In genomic region chr13:49627831-49628652, GRCh38 we compare ENCODE assay signal across 8 cellular contexts. TPM values are rescaled to one million over a fixed set of nuclear protein-coding genes. Genes with fewer than 3 reads are reported as not detected.
DNase-seq lines count a peak whose midpoint lies in the region; ATAC-seq and TF ChIP-seq lines count a peak whose summit lies in the region.

Gene ARL11, plus strand, starts transcription at chr13:49628507. Its CDS starts 1,941 bp downstream, at chr13:49630448.

- TF ChIP-seq CTCF in CD8-positive, alpha-beta T cell (IDR thresholded peaks at IDR 0.05) = no peak
- TF ChIP-seq CTCF in ovary (IDR thresholded peaks at IDR 0.05) = no peak

- peak; percentile 13 to 72 (median 35) for DNase-seq in CD8-positive, alpha-beta T cell
- peak; percentile 73 for DNase-seq in activated CD4-positive, alpha-beta T cell treated with anti-CD3 and anti-CD28 coated beads for 48 hours
- DNase-seq in trophoblast cell = peak; percentile 86 to 91
- DNase-seq in ovary = no peak
- DNase-seq in NCI-H446 treated with DMSO at 0.1 percent for 48 hours (lab: John Stamatoyannopoulos, UW) = no peak

- CTCF ChIA-PET in CD8-positive, alpha-beta T cell (lab: Charles Lee) = interaction anchor here (0.6 to 1.3 kb wide), 3 partner anchors 13 to 1461 kb away, joined by 3 to 4 read pairs (median 3); no protein-coding TSS in a partner anchor

- no peak within 1 kb of the TSS for H3K14ac ChIP-seq in trophoblast cell (ENCODE audit: low read length)

- H3K9ac ChIP-seq in HUES48 (ENCODE audit: low read depth, low read length) = no peak within 1 kb of the TSS
- no peak within 1 kb of the TSS for H3K9ac ChIP-seq in trophoblast cell (ENCODE audit: low read length)

- H2BK120ac ChIP-seq in trophoblast cell (ENCODE audit: insufficient read depth, low read length, poor library complexity) = peak within 1 kb of the TSS; percentile 16

- H3K4ac ChIP-seq in trophoblast cell (ENCODE audit: low read depth, low read length) = no peak within 1 kb of the TSS

- H2AK5ac ChIP-seq in trophoblast cell (ENCODE audit: low read length) = no peak within 1 kb of the TSS

- no peak within 1 kb of the TSS for H3K18ac ChIP-seq in trophoblast cell (ENCODE audit: low read length)

- H3K27me3 Mint-ChIP-seq in CD8-positive, alpha-beta T cell (ENCODE audit: low read depth) = no peaks in the 10 kb centered on the region

- ATAC-seq in CD8-positive, alpha-beta T cell = peak; percentile 86
- ATAC-seq in GM21390 (IDR thresholded peaks at IDR 0.05; ENCODE audit: unreplicated experiment) = peak; percentile 94

- peak within 1 kb of the TSS; percentile 9 for H4K91ac ChIP-seq in trophoblast cell (ENCODE audit: low read depth, low read length)

- POLR2A ChIA-PET in CD8-positive, alpha-beta T cell (lab: Charles Lee) = no interaction called here

- no peak for TF ChIP-seq POLR2A in ovary (IDR thresholded peaks at IDR 0.05)

- no peaks in the 10 kb centered on the region for H3K9me3 Mint-ChIP-seq in CD8-positive, alpha-beta T cell

- whole genome bisulfite sequencing in esophagus, 2 donors = 41 to 42% methylated on average over 17 of the region's 17 CpGs
- WGBS in trophoblast cell (ENCODE audit: extremely low coverage, insufficient coverage, insufficient read length) = no CpG with 5 or more reads among the region's 17 CpGs
- WGBS in ovary, 3 donors = 64 to 79% (median 70%) methylated on average over 17 of the region's 17 CpGs

- H3K4me1 Mint-ChIP-seq in CD8-positive, alpha-beta T cell (ENCODE audit: low read depth) = peaks cover 11% of the 10 kb centered on the region

- peak within 1 kb of the TSS; percentile 15 for H3K4me2 ChIP-seq in trophoblast cell (ENCODE audit: low read length)

- no peak within 1 kb of the TSS for H2BK5ac ChIP-seq in trophoblast cell (ENCODE audit: low read depth, low read length, poor library complexity)

- H3K27ac Mint-ChIP-seq in CD8-positive, alpha-beta T cell = peak within 1 kb of the TSS; percentile 49

- H3K36me3 Mint-ChIP-seq in CD8-positive, alpha-beta T cell = no peaks in the 10 kb centered on the region

- no peaks in the 10 kb centered on the region for H3K36me3 ChIP-seq in CD8-positive, alpha-beta T cell (ENCODE audit: insufficient read depth, low read length)
- H3K36me3 ChIP-seq in HUES48 (ENCODE audit: control insufficient read depth, insufficient read depth, low read length) (no peaks in the 10 kb centered on the region), esophagus (ENCODE audit: control insufficient read depth in 2 of 2, insufficient read depth in 2 of 2, low read length in 1 of 2) (no peaks in the 10 kb centered on the region), trophoblast cell (ENCODE audit: control insufficient read depth in 1 of 2, insufficient read depth in 2 of 2, low read length in 2 of 2) (no peaks in the 10 kb centered on the region), ovary (no peaks in the 10 kb centered on the region)

- peak within 1 kb of the TSS; percentile 9 for H2BK12ac ChIP-seq in trophoblast cell (ENCODE audit: low read length)

- peaks cover 11% of the 10 kb centered on the region for H3K4me1 ChIP-seq in CD8-positive, alpha-beta T cell (ENCODE audit: insufficient read depth, low read length)
- H3K4me1 ChIP-seq in HUES48 (ENCODE audit: control insufficient read depth, insufficient read depth, low read length) = no peaks in the 10 kb centered on the region; the same call in 1 of the 2 replicates
- H3K4me1 ChIP-seq in esophagus (ENCODE audit: control insufficient read depth in 2 of 2, insufficient read depth in 2 of 2, low read length in 1 of 2) = peaks cover 6 to 12% of the 10 kb centered on the region in 2 donors
- H3K4me1 ChIP-seq in trophoblast cell (ENCODE audit: control insufficient read depth in 1 of 2, insufficient read depth in 2 of 2, low read length in 2 of 2) = peaks cover 17% of the 10 kb centered on the region in 2 experiments
- H3K4me1 ChIP-seq in ovary (ENCODE audit: insufficient read depth) = no peaks in the 10 kb centered on the region

- no peaks in the 10 kb centered on the region for H3K9me3 ChIP-seq in CD8-positive, alpha-beta T cell (ENCODE audit: low read length)
- no peaks in the 10 kb centered on the region for H3K9me3 ChIP-seq in HUES48 (ENCODE audit: control insufficient read depth, insufficient read depth, low read length)
- no peaks in the 10 kb centered on the region for H3K9me3 ChIP-seq in esophagus (ENCODE audit: control insufficient read depth in 2 of 2, insufficient read depth in 1 of 2, low read depth in 1 of 2, low read length in 1 of 2)
- no peaks in the 10 kb centered on the region for H3K9me3 ChIP-seq in trophoblast cell (ENCODE audit: insufficient read depth, low read depth, low read length)
- H3K9me3 ChIP-seq in ovary = no peaks in the 10 kb centered on the region

- H3K27me3 ChIP-seq in CD8-positive, alpha-beta T cell (ENCODE audit: insufficient read depth, low read length) = no peaks in the 10 kb centered on the region
- H3K27me3 ChIP-seq in HUES48 (ENCODE audit: control insufficient read depth, insufficient read depth, low read length) = no peaks in the 10 kb centered on the region
- H3K27me3 ChIP-seq in esophagus (ENCODE audit: control insufficient read depth in 1 of 2, insufficient read depth in 2 of 2, low read length in 2 of 2) = no peaks in the 10 kb centered on the region
- H3K27me3 ChIP-seq in trophoblast cell (ENCODE audit: insufficient read depth, low read length) = no peaks in the 10 kb centered on the region
- H3K27me3 ChIP-seq in ovary = no peaks in the 10 kb centered on the region

- no peaks in the 10 kb centered on the region for H3K79me2 ChIP-seq in trophoblast cell (ENCODE audit: control insufficient read depth, insufficient read depth, low read length, poor library complexity)

- no peak within 1 kb of the TSS for H3K23ac ChIP-seq in trophoblast cell (ENCODE audit: low read length)

- H2AFZ ChIP-seq in trophoblast cell (ENCODE audit: insufficient read depth, low read length, poor library complexity) = peak within 1 kb of the TSS; percentile 55

- H4K8ac ChIP-seq in trophoblast cell (ENCODE audit: low read depth, low read length) = peak within 1 kb of the TSS; percentile 63

- no peak within 1 kb of the TSS for H4K12ac ChIP-seq in trophoblast cell (ENCODE audit: low read depth, low read length)

- H3K27ac ChIP-seq in CD8-positive, alpha-beta T cell (ENCODE audit: low read depth, low read length) = no peak within 1 kb of the TSS
- peak within 1 kb of the TSS; percentile 44 for H3K27ac ChIP-seq in HUES48 (ENCODE audit: low read depth, low read length)
- H3K27ac ChIP-seq in esophagus (ENCODE audit: low read depth in 2 of 2, low read length in 1 of 2) = peak within 1 kb of the TSS; percentile 56 to 62
- no peak within 1 kb of the TSS for H3K27ac ChIP-seq in trophoblast cell (ENCODE audit: low read depth, low read length)
- no peak within 1 kb of the TSS for H3K27ac ChIP-seq in ovary

- H3K4me3 Mint-ChIP-seq in CD8-positive, alpha-beta T cell = peak within 1 kb of the TSS; percentile 81

- peaks cover 6% of the 10 kb centered on the region for H3K79me1 ChIP-seq in trophoblast cell (ENCODE audit: low read length)

- peak within 1 kb of the TSS; percentile 30 for H3K4me3 ChIP-seq in CD8-positive, alpha-beta T cell (ENCODE audit: low read depth, low read length)
- H3K4me3 ChIP-seq in HUES48 (ENCODE audit: low read depth, low read length) (peak within 1 kb of the TSS; percentile 52), esophagus (ENCODE audit: low read depth in 1 of 2, low read length in 2 of 2) (peak within 1 kb of the TSS; percentile 25 to 35), trophoblast cell (ENCODE audit: low read depth, low read length) (no peak within 1 kb of the TSS), ovary (no peak within 1 kb of the TSS)

- intact Hi-C loops in CD8-positive, alpha-beta T cell (cut with DNase I, micrococcal nuclease) = no loop called here
- intact Hi-C loops in ovary (cut with DNase I) = no loop called here

- TF ChIP-seq EP300 in ovary (IDR thresholded peaks at IDR 0.05) = no peak

RNA-seq across cellular contexts. Expression of gene ARL11, which starts in this region (rescaled TPM):
- total RNA-seq in CD8-positive, alpha-beta T cell = 1 to 10 TPM in 1 of 2 experiments, under 1 TPM in 1; 0.08 to 1.0 TPM
- polyA plus RNA-seq in esophagus (1 to 10 TPM; 1.3 to 2.0 TPM), ovary (under 1 TPM; 0.28 to 0.93 TPM)
- 0.10 and 0.12 TPM in 2 replicates for polyA plus RNA-seq in trophoblast cell (2013)
- under 1 TPM; 0.15 to 0.80 (median 0.24) TPM for total RNA-seq in ovary

Comparison
In these comparisons a context has a peak if more than half of its experiments do, and no peak if none do; other contexts are left out.
1. DNase-seq: peak in CD8-positive, alpha-beta T cell (7 of 7), activated CD4-positive, alpha-beta T cell treated with anti-CD3 and anti-CD28 coated beads for 48 hours (single experiment) and trophoblast cell (2 of 2); none in ovary (0 of 5) and NCI-H446 treated with DMSO at 0.1 percent for 48 hours (single experiment).
2. H3K27ac ChIP-seq: peak in HUES48 (single experiment) and esophagus (2 of 2); none in CD8-positive, alpha-beta T cell (single experiment), trophoblast cell (single experiment) and ovary (0 of 2).
3. H3K4me3 ChIP-seq: peak in CD8-positive, alpha-beta T cell (single experiment), HUES48 (single experiment) and esophagus (2 of 2); none in trophoblast cell (single experiment) and ovary (single experiment).